In genomic region chr15:29133791-29134190, GRCh38 we compare ENCODE assay signal across 27 cellular contexts.
"Had no signal": no experiment of that assay in that cellular context is flagged by ENCODE, and none has a peak within 500 bp of the region (broad histone marks: within the 10 kb centered on the region; RNA-seq: fewer than 3 reads in every experiment).

No MANE protein-coding gene starts in this region.

- H3K36me3 ChIP-seq: ascending aorta, Peyer's patch, SJSA1 had no signal

- H3K4me3 Mint-ChIP-seq: activated CD8-positive, alpha-beta T cell treated with anti-CD3 and anti-CD28 coated beads, Interleukin-2, amount 10 ng/mL, durations not matched to agents 7 days and 5 days; activated naive CD8-positive, alpha-beta T cell treated with anti-CD3 and anti-CD28 coated beads, Interleukin-2, amount 50 U/mL, for 24 hours; brain; T-helper 17 cell; WTC11 had no signal

- H3K27ac ChIP-seq: ascending aorta, Peyer's patch, RWPE1, SJSA1 had no signal

- H3K4me1 ChIP-seq: ascending aorta, Peyer's patch, SJSA1 had no signal

- DNase-seq: activated CD4-positive, alpha-beta T cell treated with anti-CD3 and anti-CD28 coated beads for 48 hours; activated CD4-positive, alpha-beta T cell treated with anti-CD3 and anti-CD28 coated beads, Interleukin-2, amount 50 U/mL, for 4 hours; activated CD4-positive, CD25-positive, alpha-beta regulatory T cell treated with anti-CD3 and anti-CD28 coated beads, Interleukin-2, amount 50 U/mL, for 72 hours; activated CD8-positive, alpha-beta memory T cell treated with anti-CD3 and anti-CD28 coated beads, Interleukin-2, amount 50 U/mL, for 48 hours; activated CD8-positive, alpha-beta T cell treated with anti-CD3 and anti-CD28 coated beads, Interleukin-2, amount 10 ng/mL, durations not matched to agents 7 days and 5 days; activated naive CD4-positive, alpha-beta T cell treated with anti-CD3 and anti-CD28 coated beads, Interleukin-2, amount 50 U/mL, for 16 hours; activated naive CD8-positive, alpha-beta T cell treated with anti-CD3 and anti-CD28 coated beads, Interleukin-2, amount 50 U/mL, for 24 hours; activated T-cell treated with anti-CD3 and anti-CD28 coated beads, Interleukin-2, amount 50 U/mL, for 1 hour; amniotic stem cell; IMR-90; Kasumi-1; KBM-7; NCI-H1105 treated with DMSO at 0.1 percent for 48 hours; NCI-H146; NCI-H187 treated with DMSO at 0.1 percent for 48 hours; NCI-H2081 treated with DMSO at 0.1 percent for 48 hours; NCI-H446; NCI-H524; SHP77; T-helper 17 cell; T-helper 9 cell had no signal

- H3K4me3 ChIP-seq: ascending aorta, Peyer's patch, SJSA1 had no signal

- H3K27ac Mint-ChIP-seq: activated CD8-positive, alpha-beta T cell treated with anti-CD3 and anti-CD28 coated beads, Interleukin-2, amount 10 ng/mL, durations not matched to agents 7 days and 5 days; activated naive CD8-positive, alpha-beta T cell treated with anti-CD3 and anti-CD28 coated beads, Interleukin-2, amount 50 U/mL, for 24 hours; brain; WTC11 had no signal

- H3K27me3 ChIP-seq: ascending aorta, Peyer's patch, SJSA1 had no signal

- H3K9me3 ChIP-seq: ascending aorta, Peyer's patch, SJSA1 had no signal

- H3K36me3 Mint-ChIP-seq: brain, WTC11 had no signal

- H3K9me3 Mint-ChIP-seq: activated naive CD8-positive, alpha-beta T cell treated with anti-CD3 and anti-CD28 coated beads, Interleukin-2, amount 50 U/mL, for 24 hours; WTC11 had no signal

- ATAC-seq: activated CD8-positive, alpha-beta T cell treated with anti-CD3 and anti-CD28 coated beads, Interleukin-2, amount 10 ng/mL, durations not matched to agents 7 days and 5 days; activated naive CD8-positive, alpha-beta T cell treated with anti-CD3 and anti-CD28 coated beads, Interleukin-2, amount 50 U/mL, for 24 hours; T-helper 17 cell; WTC11 had no signal
